ENCODE assay signal across 1 cellular context in genomic region chr4:6239968-6240367, GRCh38.
TF ChIP-seq lines count a peak whose summit lies in the region.

No MANE protein-coding gene starts in this region.

TF ChIP-seq in GM23338, 12 proteins besides CTCF, POLR2A, EP300 and RAD21 (continued from another document):
- TF ChIP-seq ZNF462 (CRISPR knock-in tag; IDR thresholded peaks at IDR 0.05) (no peak), JUNB (IDR thresholded peaks at IDR 0.05; ENCODE audit: unreplicated experiment) (no peak), NANOG (IDR thresholded peaks at IDR 0.05; ENCODE audit: borderline replicate concordance) (no peak), POLR2AphosphoS5 (IDR thresholded peaks at IDR 0.05; ENCODE audit: low read depth) (no peak), REST (IDR thresholded peaks at IDR 0.05; ENCODE audit: unreplicated experiment) (no peak), STAT1 (IDR thresholded peaks at IDR 0.05; ENCODE audit: unreplicated experiment) (no peak), EZH2phosphoT487 (IDR thresholded peaks at IDR 0.05; ENCODE audit: unreplicated experiment) (no peak), ZNF331 (CRISPR knock-in tag; IDR thresholded peaks at IDR 0.05; ENCODE audit: low read depth) (no peak), ZNF114 (CRISPR knock-in tag; IDR thresholded peaks at IDR 0.05) (no peak), CREB1 (CRISPR knock-in tag; IDR thresholded peaks at IDR 0.05; ENCODE audit: low read depth) (no peak), ETS1 (IDR thresholded peaks at IDR 0.05) (no peak)
